In the genomic region with DNA sequence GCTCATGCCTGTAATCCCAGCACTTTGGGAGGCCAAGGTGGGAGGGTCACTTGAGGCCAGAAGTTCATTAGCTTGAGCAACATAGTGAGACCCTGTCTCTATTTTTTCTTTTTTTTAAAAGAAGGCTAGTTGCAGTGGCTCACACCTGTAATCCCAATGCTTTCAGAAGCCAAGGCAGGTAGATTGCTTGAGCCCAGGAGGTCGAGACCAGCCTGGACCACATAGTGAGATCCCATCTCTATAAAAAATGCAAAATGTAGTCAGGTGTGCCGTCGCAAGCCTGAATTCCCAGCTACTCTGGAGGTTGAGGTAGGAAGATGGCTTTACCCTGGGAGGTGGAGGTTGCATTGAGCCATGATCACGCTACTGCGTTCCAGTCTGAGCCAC, we compare ENCODE assay signal across 30 cellular contexts. TPM values are rescaled to one million over a fixed set of nuclear protein-coding genes. Genes with fewer than 3 reads are reported as not detected.
"Had no signal": no experiment of that assay in that cellular context is flagged by ENCODE, and none has a peak within 500 bp of the region (broad histone marks: within the 10 kb centered on the region; RNA-seq: fewer than 3 reads in every experiment).

No MANE protein-coding gene starts in this region.

- ATAC-seq: left colon; left lung; lower lobe of right lung; naive thymus-derived CD8-positive, alpha-beta T cell; pancreas; right cardiac atrium; stimulated activated effector memory CD8-positive, alpha-beta T cell treated with anti-CD3 and anti-CD28 coated beads, Interleukin-12 subunit alpha, Interleukin-12 subunit beta, amount 100 ng/mL, for 72 hours; upper lobe of right lung had no signal

- H3K9me3 ChIP-seq: left lung, lower lobe of right lung, pancreas, prostate gland, sigmoid colon, spleen, suprapubic skin, thoracic aorta, tibial artery, upper lobe of right lung had no signal

- H3K9me3 Mint-ChIP-seq: immature natural killer cell; naive thymus-derived CD8-positive, alpha-beta T cell; nephron; neural crest cell; stimulated activated effector memory CD8-positive, alpha-beta T cell treated with anti-CD3 and anti-CD28 coated beads, Interleukin-12 subunit alpha, Interleukin-12 subunit beta, amount 100 ng/mL, for 72 hours; stimulated activated naive CD8-positive, alpha-beta T cell treated with anti-CD3 and anti-CD28 coated beads, Interleukin-15, Interleukin-2, amounts not matched to agents 100 ng/mL and 50 ng/mL, for 24 hours had no signal

- H3K36me3 Mint-ChIP-seq: naive thymus-derived CD8-positive, alpha-beta T cell; stimulated activated effector memory CD8-positive, alpha-beta T cell treated with anti-CD3 and anti-CD28 coated beads, Interleukin-12 subunit alpha, Interleukin-12 subunit beta, amount 100 ng/mL, for 72 hours had no signal

- H3K4me3 Mint-ChIP-seq: neural crest cell; stimulated activated effector memory CD8-positive, alpha-beta T cell treated with anti-CD3 and anti-CD28 coated beads, Interleukin-12 subunit alpha, Interleukin-12 subunit beta, amount 100 ng/mL, for 72 hours; stimulated activated naive CD8-positive, alpha-beta T cell treated with anti-CD3 and anti-CD28 coated beads, Interleukin-15, Interleukin-2, amounts not matched to agents 100 ng/mL and 50 ng/mL, for 24 hours had no signal

- DNase-seq: hypothalamus; immature natural killer cell; kidney; left colon; lower lobe of right lung; mammary epithelial cell; mesenchymal stem cell; posterior cingulate gyrus; retina; sigmoid colon; small intestine; spleen; stimulated activated CD4-positive, alpha-beta T cell treated with anti-CD3 and anti-CD28 coated beads, Interleukin-4, amount 100 ng/mL, for 24 hours; stimulated activated naive CD4-positive, alpha-beta T cell; tibial artery; trophoblast cell; upper lobe of right lung had no signal

- FAIRE-seq: islet of Langerhans, kidney, pancreas, small intestine, urothelium cell line had no signal

- H3K4me3 ChIP-seq: left lung, lower lobe of right lung, pancreas, prostate gland, sigmoid colon, spleen, suprapubic skin, thoracic aorta, tibial artery, upper lobe of right lung had no signal

- H3K4me1 ChIP-seq: prostate gland had no signal

- H3K27ac ChIP-seq: left lung, lower lobe of right lung, pancreas, prostate gland, sigmoid colon, spleen, suprapubic skin, thoracic aorta, tibial artery, upper lobe of right lung had no signal

- H3K27ac Mint-ChIP-seq: immature natural killer cell; nephron; stimulated activated effector memory CD8-positive, alpha-beta T cell treated with anti-CD3 and anti-CD28 coated beads, Interleukin-12 subunit alpha, Interleukin-12 subunit beta, amount 100 ng/mL, for 72 hours; stimulated activated naive CD8-positive, alpha-beta T cell treated with anti-CD3 and anti-CD28 coated beads, Interleukin-15, Interleukin-2, amounts not matched to agents 100 ng/mL and 50 ng/mL, for 24 hours had no signal

- H3K36me3 ChIP-seq: left lung, lower lobe of right lung, pancreas, prostate gland, sigmoid colon, spleen, suprapubic skin, thoracic aorta, tibial artery, upper lobe of right lung had no signal

- H3K27me3 ChIP-seq: pancreas, upper lobe of right lung had no signal

RNA-seq across cellular contexts. Expression of gene NYAP1, which starts 7.5 kb away (rescaled TPM):
- polyA plus RNA-seq: immature natural killer cell; naive thymus-derived CD8-positive, alpha-beta T cell had no signal

RNA-seq across cellular contexts. Expression of gene SPACDR, which starts 27.1 kb away (rescaled TPM):
- total RNA-seq: thoracic aorta had no signal
